In the genomic region with DNA sequence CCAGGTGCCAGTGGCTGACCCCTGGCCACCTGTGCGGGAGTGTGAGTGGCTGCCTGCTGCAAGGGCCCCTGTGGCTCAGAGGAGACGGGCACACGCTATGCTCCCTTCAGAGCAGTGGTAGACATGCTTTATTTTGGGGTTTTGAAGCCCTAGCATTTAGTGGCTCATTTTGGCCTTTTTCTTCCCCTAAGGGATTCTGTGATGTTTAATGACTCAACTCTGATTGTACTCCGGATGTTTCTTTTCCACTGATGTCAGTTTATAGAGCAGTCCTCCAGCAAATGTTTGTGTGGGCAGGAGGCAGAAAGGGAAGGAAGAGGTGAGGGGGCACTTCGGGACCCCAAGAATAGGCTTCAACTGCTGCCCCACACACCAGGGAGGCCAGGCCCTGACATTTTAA, we compare ENCODE assay signal across 1 cellular context.
TF ChIP-seq lines count a peak whose summit lies in the region.

No MANE protein-coding gene starts in this region.

TF ChIP-seq in SK-N-SH treated with all-trans-retinoic acid at 6 μM for 48 hours, 23 proteins besides CTCF, POLR2A, EP300 and RAD21 (continued from another document):
- TF ChIP-seq, protein P1, sequence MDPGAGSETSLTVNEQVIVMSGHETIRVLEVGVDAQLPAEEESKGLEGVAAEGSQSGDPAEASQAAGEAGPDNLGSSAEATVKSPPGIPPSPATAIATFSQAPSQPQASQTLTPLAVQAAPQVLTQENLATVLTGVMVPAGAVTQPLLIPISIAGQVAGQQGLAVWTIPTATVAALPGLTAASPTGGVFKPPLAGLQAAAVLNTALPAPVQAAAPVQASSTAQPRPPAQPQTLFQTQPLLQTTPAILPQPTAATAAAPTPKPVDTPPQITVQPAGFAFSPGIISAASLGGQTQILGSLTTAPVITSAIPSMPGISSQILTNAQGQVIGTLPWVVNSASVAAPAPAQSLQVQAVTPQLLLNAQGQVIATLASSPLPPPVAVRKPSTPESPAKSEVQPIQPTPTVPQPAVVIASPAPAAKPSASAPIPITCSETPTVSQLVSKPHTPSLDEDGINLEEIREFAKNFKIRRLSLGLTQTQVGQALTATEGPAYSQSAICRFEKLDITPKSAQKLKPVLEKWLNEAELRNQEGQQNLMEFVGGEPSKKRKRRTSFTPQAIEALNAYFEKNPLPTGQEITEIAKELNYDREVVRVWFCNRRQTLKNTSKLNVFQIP (CRISPR knock-in tag; IDR thresholded peaks at IDR 0.05; ENCODE audit: borderline replicate concordance, low read depth), result no peak
- TF ChIP-seq RARB (CRISPR knock-in tag; IDR thresholded peaks at IDR 0.05) (no peak), ARNTL (CRISPR knock-in tag; IDR thresholded peaks at IDR 0.05; ENCODE audit: borderline replicate concordance, low read depth) (no peak), ZFP30 (CRISPR knock-in tag; IDR thresholded peaks at IDR 0.05) (no peak), OSR1 (CRISPR knock-in tag; IDR thresholded peaks at IDR 0.05) (no peak), BACH2 (CRISPR knock-in tag; IDR thresholded peaks at IDR 0.05; ENCODE audit: borderline replicate concordance) (no peak)
